In the genomic region with DNA sequence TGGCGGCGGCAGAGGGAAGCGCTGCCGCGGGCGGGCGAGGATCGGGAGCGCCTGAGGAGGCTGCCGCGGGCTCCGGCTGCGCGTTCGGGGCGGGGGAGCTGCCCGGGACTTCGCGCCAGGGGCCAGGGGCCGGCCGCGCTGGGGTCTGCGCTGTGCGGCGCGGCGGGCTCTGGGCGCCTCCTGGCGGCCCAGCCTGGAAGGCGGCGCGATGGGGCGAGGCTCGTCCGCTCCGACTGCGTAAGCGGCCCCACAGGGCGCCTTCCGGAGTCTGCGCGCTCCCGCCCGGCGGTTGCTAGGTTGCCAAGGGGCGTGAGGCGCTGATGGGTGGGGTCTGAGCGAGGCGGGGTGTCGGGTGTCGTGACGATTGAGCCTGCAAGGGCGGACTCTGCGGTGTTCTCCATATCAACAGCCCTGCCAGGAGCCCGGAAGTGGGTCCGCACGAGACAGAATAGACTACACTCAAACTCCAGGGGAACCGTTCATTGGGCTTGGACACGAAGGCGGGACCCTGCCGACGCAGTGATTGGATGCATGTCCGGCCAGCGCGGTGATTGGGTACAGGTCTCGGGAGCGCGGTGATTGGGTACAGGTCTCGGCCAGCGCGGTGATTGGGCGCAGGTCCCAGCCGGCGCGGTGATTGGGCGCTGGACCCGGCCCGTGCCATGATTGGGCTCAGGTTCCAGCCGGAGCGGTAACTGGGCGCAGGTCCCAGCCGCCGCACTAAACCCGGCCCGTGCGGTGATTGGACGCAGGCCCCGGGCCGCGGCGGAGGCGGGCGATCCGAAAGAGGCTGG, we compare ENCODE assay signal across 8 cellular contexts. TPM values are rescaled to one million over a fixed set of nuclear protein-coding genes. Genes with fewer than 3 reads are reported as not detected.
DNase-seq lines count a peak whose midpoint lies in the region; ATAC-seq and FAIRE-seq lines count a peak whose summit lies in the region.

A gene with protein sequence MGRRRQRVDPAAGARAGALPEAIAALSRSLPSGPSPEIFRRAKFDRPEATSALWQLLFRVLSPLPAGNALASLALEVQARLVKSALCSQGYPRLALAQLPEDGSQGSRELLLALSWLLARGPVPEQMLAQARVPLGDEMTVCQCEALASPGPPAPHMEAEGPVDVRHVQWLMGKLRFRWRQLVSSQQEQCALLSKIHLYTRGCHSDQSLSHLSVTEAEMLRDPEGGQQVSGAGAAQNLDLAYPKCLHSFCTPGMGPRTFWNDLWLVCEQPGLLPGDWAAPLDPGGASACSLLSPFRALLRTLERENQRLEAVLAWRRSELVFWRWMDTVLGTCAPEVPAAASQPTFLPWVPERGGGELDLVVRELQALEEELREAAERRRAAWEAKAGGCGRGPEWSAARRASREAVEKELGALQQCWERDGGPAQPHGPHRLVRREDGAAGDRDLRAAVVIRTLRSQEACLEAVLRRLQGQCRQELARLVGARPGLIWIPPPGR (plus strand): TSS at position 675 of the 794 bp plus-strand sequence. CDS start 130 bp downstream, outside the sequence.

- H3K4me1 ChIP-seq in effector memory CD4-positive, alpha-beta T cell (ENCODE audit: control insufficient read depth, insufficient read depth, low read length, poor library complexity, severe bottlenecking): peaks cover 37% of the 10 kb centered on the region

- in situ Hi-C loops in Caki2 (cut with HindIII; ENCODE audit: low pct_unique_long_range_greater_than_20kb, low sequenced_read_pairs): no loop called here

- no peaks in the 10 kb centered on the region for H3K27me3 ChIP-seq in effector memory CD4-positive, alpha-beta T cell (replicated peaks; ENCODE audit: control insufficient read depth, insufficient read depth, low read length, poor library complexity, severe bottlenecking)

- peak within 1 kb of the TSS; percentile 100 for H3K27ac ChIP-seq in effector memory CD4-positive, alpha-beta T cell (ENCODE audit: insufficient read depth, low read length, poor library complexity, severe bottlenecking)

- peak within 1 kb of the TSS; percentile 72 for H3K4me3 ChIP-seq in effector memory CD4-positive, alpha-beta T cell (ENCODE audit: insufficient read depth, low read depth, low read length, poor library complexity, severe bottlenecking)

- no peaks in the 10 kb centered on the region for H3K9me3 ChIP-seq in effector memory CD4-positive, alpha-beta T cell (ENCODE audit: control insufficient read depth, low read length)

- DNase-seq in Caki2 (ENCODE audit: low read depth) (peak; percentile 99), HTR-8/SVneo (ENCODE audit: insufficient read length, low spot score) (peak; percentile 98), NOMO-1 treated with DMSO at 0.1 percent for 48 hours (lab: John Stamatoyannopoulos, UW; ENCODE audit: unreplicated experiment) (peak; percentile 100), lung microvascular endothelial cell (ENCODE audit: low read depth in 2 of 2) (peak; percentile 100)
- DNase-seq in activated CD8-positive, alpha-beta memory T cell treated with anti-CD3 and anti-CD28 coated beads for 4 hours (ENCODE audit: low read depth in 2 of 2): peak; percentile 96 to 99
- peak; percentile 99 for DNase-seq in effector memory CD4-positive, alpha-beta T cell
- DNase-seq in stimulated activated CD4-positive, alpha-beta T cell treated with anti-CD3 and anti-CD28 coated beads, TNF-alpha, amount 100 ng/mL, for 48 hours (ENCODE audit: low read depth in 3 of 3): peak; percentile 96 to 100 (median 99)

- H3K36me3 ChIP-seq in effector memory CD4-positive, alpha-beta T cell (ENCODE audit: control insufficient read depth, insufficient read depth, low read length): no peaks in the 10 kb centered on the region

- peak; percentile 98 for FAIRE-seq in HTR-8/SVneo (lab: Jason Lieb, UNC)

- ATAC-seq in GM21367 (IDR thresholded peaks at IDR 0.05; ENCODE audit: unreplicated experiment): peak; percentile 60

RNA-seq across cellular contexts. Expression of the gene that starts here (rescaled TPM):
- 54.2 and 55.3 TPM in 2 replicates for total RNA-seq in Caki2 (2014; rRNA removed; shearing (Covaris generic); ENCODE audit: low replicate concordance)
- total RNA-seq in lung microvascular endothelial cell: 2.8 and 5.7 TPM in 2 replicates

Comparison
In these comparisons a context has a peak if more than half of its experiments do, and no peak if none do; other contexts are left out.
1. Peak in every context shown above with its lines: DNase-seq, ATAC-seq, H3K4me3 ChIP-seq and H3K27ac ChIP-seq.